29 cellular contexts compared by ENCODE assay signal in genomic region chr1:209222826-209223225, GRCh38.
"Had no signal": no experiment of that assay in that cellular context is flagged by ENCODE, and none has a peak within 500 bp of the region (broad histone marks: within the 10 kb centered on the region; RNA-seq: fewer than 3 reads in every experiment).

No MANE protein-coding gene starts in this region.

- H3K27me3 ChIP-seq: ascending aorta, breast epithelium, esophagus squamous epithelium had no signal

- H3K4me1 ChIP-seq: ascending aorta, breast epithelium, gastroesophageal sphincter had no signal

- H3K9me3 ChIP-seq: breast epithelium, esophagus squamous epithelium had no signal

- ATAC-seq: activated CD4-positive, alpha-beta T cell treated with anti-CD3 and anti-CD28 coated beads for 36 hours; activated CD8-positive, alpha-beta memory T cell treated with anti-CD3 and anti-CD28 coated beads, Interleukin-2, amount 10 ng/mL, durations not matched to agents 7 days and 5 days; activated CD8-positive, alpha-beta T cell treated with anti-CD3 and anti-CD28 coated beads, Interleukin-2, amount 10 ng/mL, durations not matched to agents 7 days and 5 days; activated naive CD4-positive, alpha-beta T cell treated with anti-CD3 and anti-CD28 coated beads, Interleukin-2, amount 50 U/mL, for 72 hours; activated T-cell treated with anti-CD3 and anti-CD28 coated beads, Interleukin-2, amount 50 U/mL, for 72 hours; effector memory CD8-positive, alpha-beta T cell; gastroesophageal sphincter; T-helper 17 cell had no signal

- H3K4me3 ChIP-seq: ascending aorta, breast epithelium, coronary artery, esophagus squamous epithelium, gastroesophageal sphincter had no signal

- H3K27ac ChIP-seq: ascending aorta, breast epithelium, coronary artery, gastroesophageal sphincter had no signal

- H3K36me3 ChIP-seq: ascending aorta, breast epithelium, esophagus squamous epithelium, gastroesophageal sphincter had no signal

- DNase-seq: activated CD4-positive, alpha-beta memory T cell treated with anti-CD3 and anti-CD28 coated beads for 36 hours; activated CD4-positive, alpha-beta T cell treated with anti-CD3 and anti-CD28 coated beads for 36 hours; activated CD4-positive, alpha-beta T cell treated with anti-CD3 and anti-CD28 coated beads, Interleukin-2, amount 10 ng/mL, durations not matched to agents 24 days and 14 days; activated CD4-positive, CD25-positive, alpha-beta regulatory T cell; activated CD4-positive, CD25-positive, alpha-beta regulatory T cell treated with anti-CD3 and anti-CD28 coated beads, Interleukin-2, amount 50 U/mL, for 72 hours; activated CD8-positive, alpha-beta memory T cell treated with anti-CD3 and anti-CD28 coated beads, Interleukin-2, amount 10 ng/mL, durations not matched to agents 7 days and 5 days; activated CD8-positive, alpha-beta memory T cell treated with anti-CD3 and anti-CD28 coated beads, Interleukin-2, amount 50 U/mL, for 4 hours; activated CD8-positive, alpha-beta T cell treated with anti-CD3 and anti-CD28 coated beads, Interleukin-2, amount 10 ng/mL, durations not matched to agents 7 days and 5 days; activated gamma-delta T cell; activated naive CD4-positive, alpha-beta T cell; activated naive CD4-positive, alpha-beta T cell treated with anti-CD3 and anti-CD28 coated beads, Interleukin-2, amount 10 ng/mL, durations not matched to agents 7 days and 5 days; activated naive CD8-positive, alpha-beta T cell treated with anti-CD3 and anti-CD28 coated beads, Interleukin-2, amount 10 ng/mL, durations not matched to agents 7 days and 5 days; activated T-cell treated with anti-CD3 and anti-CD28 coated beads, Interleukin-2, amount 50 U/mL, for 24 hours; activated T-cell treated with anti-CD3 and anti-CD28 coated beads, Interleukin-2, amount 50 U/mL, for 72 hours; dermis blood vessel endothelial cell; effector CD4-positive, alpha-beta T cell; effector memory CD8-positive, alpha-beta T cell; erythroblast; esophagus squamous epithelium; foreskin melanocyte; head of caudate nucleus; hippocampal formation; T-helper 17 cell; T1000 had no signal
